9 cellular contexts compared by ENCODE assay signal in genomic region chr19:49387936-49388372, GRCh38. TPM values are rescaled to one million over a fixed set of nuclear protein-coding genes. Genes with fewer than 3 reads are reported as not detected.
DNase-seq lines count a peak whose midpoint lies in the region; TF ChIP-seq lines count a peak whose summit lies in the region.
"Had no signal": no experiment of that assay in that cellular context is flagged by ENCODE, and none has a peak within 500 bp of the region (broad histone marks: within the 10 kb centered on the region; RNA-seq: fewer than 3 reads in every experiment).

KASH5 (plus strand) TSS chr19:49388249; CDS start chr19:49390884, 2,635 bp downstream.

- H3K27me3 ChIP-seq in PC-9 (ENCODE audit: insufficient read depth, low read depth) (peaks cover 16% of the 10 kb centered on the region), right atrium auricular region (no peaks in the 10 kb centered on the region)

- peaks cover 12% of the 10 kb centered on the region; the same call in 1 of the 2 replicates for H3F3A ChIP-seq in PC-9 (ENCODE audit: insufficient read depth, low read depth)

- H3K79me2 ChIP-seq in PC-9 (ENCODE audit: low read depth) = no peaks in the 10 kb centered on the region

- CTCF ChIA-PET in PC-9 (lab: Charles Lee) = no interaction called here

- peak within 1 kb of the TSS; percentile 65; the same call in 1 of the 2 replicates for H2AFZ ChIP-seq in PC-9

- H3K4me3 ChIP-seq in PC-9 (peak within 1 kb of the TSS; percentile 41; the same call in 1 of the 2 replicates), right atrium auricular region (peak within 1 kb of the TSS in 1 of 2 donors; percentile 24)

- no peaks in the 10 kb centered on the region for H3K9me2 ChIP-seq in PC-9 (ENCODE audit: insufficient read depth)

- H3K27ac Mint-ChIP-seq in endothelial cell (ENCODE audit: unreplicated experiment) = no peak within 1 kb of the TSS

- peak within 1 kb of the TSS; percentile 24 for H3K4me2 ChIP-seq in PC-9

- peaks cover 3% of the 10 kb centered on the region; the same call in 1 of the 2 replicates for H3K9me3 ChIP-seq in PC-9 (ENCODE audit: insufficient read depth, low read depth)
- peaks cover under 1% of the 10 kb centered on the region in 2 donors for H3K9me3 ChIP-seq in right atrium auricular region

- H3K27ac ChIP-seq in PC-9 = no peak within 1 kb of the TSS
- H3K27ac ChIP-seq in right atrium auricular region = no peak within 1 kb of the TSS
- H3K27ac ChIP-seq: HL-60 had no signal

- no peaks in the 10 kb centered on the region for H3K9me3 Mint-ChIP-seq in endothelial cell (ENCODE audit: unreplicated experiment)

- peaks cover 7% of the 10 kb centered on the region for H3K36me3 Mint-ChIP-seq in endothelial cell (ENCODE audit: low read depth, unreplicated experiment)

- intact Hi-C loops in PC-9 (cut with micrococcal nuclease; ENCODE audit: unreplicated experiment) = no loop called here

- peaks cover 8% of the 10 kb centered on the region for H3K27me3 Mint-ChIP-seq in endothelial cell (ENCODE audit: unreplicated experiment)

- H4K20me1 ChIP-seq in PC-9 (ENCODE audit: insufficient read depth) = no peaks in the 10 kb centered on the region

- H3K36me3 ChIP-seq in PC-9 (ENCODE audit: low read depth) (no peaks in the 10 kb centered on the region), right atrium auricular region (no peaks in the 10 kb centered on the region)

- H3K4me1 ChIP-seq in PC-9 (replicated peaks; ENCODE audit: insufficient read depth) (no peaks in the 10 kb centered on the region), right atrium auricular region (peaks cover 0 to 4% of the 10 kb centered on the region in 2 donors)

- H3K4me3 Mint-ChIP-seq in endothelial cell (ENCODE audit: unreplicated experiment) = no peak within 1 kb of the TSS

- no TSS peak for BruUV-seq in PC-9 (replicated peaks; lab: Mats Ljungman, UMichigan)

- DNase-seq in GM13976 (ENCODE audit: low spot score) (peak; percentile 95), PC-9 (peak; percentile 59 to 71), right atrium auricular region (ENCODE audit: low spot score) (peak; percentile 65), NCI-H226 (no peak), endothelial cell (ENCODE audit: low spot score) (no peak)
- peak; percentile 73 for DNase-seq in activated effector memory CD4-positive, alpha-beta T cell treated with Interleukin-2 at 50 U/mL for 16 hours
- DNase-seq in stimulated activated CD4-positive, alpha-beta T cell treated with anti-CD3 and anti-CD28 coated beads, Interleukin-4, amount 100 ng/mL, for 48 hours (ENCODE audit: low read depth in 2 of 2) = peak; percentile 69 to 91
- DNase-seq in NK-92 treated with Interleukin-12 subunit alpha and Interleukin-12 subunit beta, amount 100 ng/mL, for 24 hours (lab: John Stamatoyannopoulos, UW) = no peak

- no peak for TF ChIP-seq CTCF in GM13976 (IDR thresholded peaks at IDR 0.05; ENCODE audit: borderline replicate concordance, control extremely low read depth, extremely low read depth, insufficient read depth, missing control alignments)
- no peak for TF ChIP-seq CTCF in PC-9 (conservative IDR thresholded peaks at IDR 0.05)
- no peak for TF ChIP-seq CTCF in right atrium auricular region (IDR thresholded peaks at IDR 0.05)
- no peak for TF ChIP-seq CTCF in endothelial cell (IDR thresholded peaks at IDR 0.05; ENCODE audit: unreplicated experiment)

- in situ Hi-C loops in GM13976 (cut with MboI; ENCODE audit: low sequenced_read_pairs, unreplicated experiment) = no loop called here

- POLR2A ChIA-PET in PC-9 (lab: Charles Lee; ENCODE audit: unreplicated experiment) = interaction anchor here (0.7 kb wide), 2 partner anchors 13 to 1128 kb away, joined by 5 to 6 read pairs; no protein-coding TSS in a partner anchor

- peaks cover 5% of the 10 kb centered on the region for H3K4me1 Mint-ChIP-seq in endothelial cell (ENCODE audit: unreplicated experiment)

RNA-seq across cellular contexts. Expression of gene KASH5, which starts in this region (rescaled TPM):
- 0.39 TPM in 1 of 2 replicates, not detected in the other for total RNA-seq in PC-9 (2021)
- not detected for total RNA-seq in right atrium auricular region
- total RNA-seq in endothelial cell (ENCODE audit: unreplicated experiment) = 0.26 TPM

Comparison
In these comparisons a context has a peak if more than half of its experiments do, and no peak if none do; other contexts are left out.
1. Peak in DNase-seq, H3K4me3 ChIP-seq and H3K4me2 ChIP-seq in PC-9; RNA of the gene not detected or under 1 TPM.
2. Peak in DNase-seq in right atrium auricular region; RNA of the gene not detected or under 1 TPM.
3. DNase-seq: peak in GM13976 (single experiment), activated effector memory CD4-positive, alpha-beta T cell treated with Interleukin-2 at 50 U/mL for 16 hours (single experiment) and stimulated activated CD4-positive, alpha-beta T cell treated with anti-CD3 and anti-CD28 coated beads, Interleukin-4, amount 100 ng/mL, for 48 hours (2 of 2); none in NCI-H226 (single experiment), endothelial cell (single experiment) and NK-92 treated with Interleukin-12 subunit alpha and Interleukin-12 subunit beta, amount 100 ng/mL, for 24 hours (single experiment).